1 cellular context compared by ENCODE assay signal in the genomic region with DNA sequence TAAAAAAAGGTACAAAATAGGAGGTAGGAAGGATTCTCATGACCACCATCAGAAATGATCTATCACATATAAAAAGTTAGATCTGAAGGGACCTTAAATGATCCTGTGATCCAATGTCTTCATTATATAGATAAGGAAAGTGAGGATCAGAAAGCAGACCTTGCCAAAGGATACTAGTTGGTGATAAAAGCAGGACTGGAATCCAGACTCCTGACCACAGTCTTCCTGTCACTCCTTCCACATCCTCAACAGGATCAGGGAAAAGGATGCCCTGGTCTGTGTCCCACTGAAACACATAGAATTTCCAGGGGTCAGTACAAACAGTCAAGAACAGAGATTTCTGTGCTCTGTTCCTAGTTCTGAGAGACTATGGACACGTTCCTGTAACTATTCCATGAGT.
TF ChIP-seq lines count a peak whose summit lies in the region.

No MANE protein-coding gene starts in this region.

TF ChIP-seq in K562, 482 proteins besides CTCF, POLR2A, EP300 and RAD21 (continued from another document):
- TF ChIP-seq, protein P1, sequence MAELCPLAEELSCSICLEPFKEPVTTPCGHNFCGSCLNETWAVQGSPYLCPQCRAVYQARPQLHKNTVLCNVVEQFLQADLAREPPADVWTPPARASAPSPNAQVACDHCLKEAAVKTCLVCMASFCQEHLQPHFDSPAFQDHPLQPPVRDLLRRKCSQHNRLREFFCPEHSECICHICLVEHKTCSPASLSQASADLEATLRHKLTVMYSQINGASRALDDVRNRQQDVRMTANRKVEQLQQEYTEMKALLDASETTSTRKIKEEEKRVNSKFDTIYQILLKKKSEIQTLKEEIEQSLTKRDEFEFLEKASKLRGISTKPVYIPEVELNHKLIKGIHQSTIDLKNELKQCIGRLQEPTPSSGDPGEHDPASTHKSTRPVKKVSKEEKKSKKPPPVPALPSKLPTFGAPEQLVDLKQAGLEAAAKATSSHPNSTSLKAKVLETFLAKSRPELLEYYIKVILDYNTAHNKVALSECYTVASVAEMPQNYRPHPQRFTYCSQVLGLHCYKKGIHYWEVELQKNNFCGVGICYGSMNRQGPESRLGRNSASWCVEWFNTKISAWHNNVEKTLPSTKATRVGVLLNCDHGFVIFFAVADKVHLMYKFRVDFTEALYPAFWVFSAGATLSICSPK (IDR thresholded peaks at IDR 0.05; ENCODE audit: borderline replicate concordance) = no peak
- TF ChIP-seq PURB (CRISPR knock-in tag; IDR thresholded peaks at IDR 0.05; ENCODE audit: low read depth) = no peak
